Comparison of ENCODE assay signal across 1 cellular context in the genomic region with DNA sequence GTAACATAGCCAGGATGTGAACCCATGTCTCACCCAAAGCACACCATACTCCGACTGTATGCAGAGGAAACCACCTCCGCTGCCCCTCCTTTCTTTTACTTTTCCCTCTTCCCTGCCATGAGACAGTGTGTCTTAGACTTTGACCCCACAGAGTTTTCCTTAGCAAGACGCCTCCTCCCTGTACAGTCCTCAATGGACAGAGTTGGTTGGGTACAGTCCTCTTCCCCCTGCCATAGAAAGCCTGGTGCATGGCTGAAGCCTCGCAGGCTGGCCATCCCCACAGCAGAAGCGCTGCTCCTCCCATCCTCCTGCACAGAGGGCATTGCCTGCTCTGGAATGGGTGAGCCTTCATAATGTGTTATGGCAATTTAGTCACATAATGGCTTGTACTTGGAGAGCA.
TF ChIP-seq lines count a peak whose summit lies in the region.

No MANE protein-coding gene starts in this region.

TF ChIP-seq in H1, 55 proteins besides CTCF, POLR2A, EP300 and RAD21 (continued from another document):
- TF ChIP-seq TAF7 (optimal IDR thresholded peaks at IDR 0.05; ENCODE audit: borderline replicate concordance, low read depth, low read length): no peak
- no peak for TF ChIP-seq SIN3A (conservative IDR thresholded peaks at IDR 0.05 in 1 of 2, IDR thresholded peaks at IDR 0.05 in 1 of 2; ENCODE audit: low read depth in 1 of 2, low read length in 2 of 2)
- TF ChIP-seq EGR1 (IDR thresholded peaks at IDR 0.05; ENCODE audit: borderline replicate concordance, low read depth, low read length): no peak
TF ChIP-seq in H1: peak in this region for 0.
